In the genomic region with DNA sequence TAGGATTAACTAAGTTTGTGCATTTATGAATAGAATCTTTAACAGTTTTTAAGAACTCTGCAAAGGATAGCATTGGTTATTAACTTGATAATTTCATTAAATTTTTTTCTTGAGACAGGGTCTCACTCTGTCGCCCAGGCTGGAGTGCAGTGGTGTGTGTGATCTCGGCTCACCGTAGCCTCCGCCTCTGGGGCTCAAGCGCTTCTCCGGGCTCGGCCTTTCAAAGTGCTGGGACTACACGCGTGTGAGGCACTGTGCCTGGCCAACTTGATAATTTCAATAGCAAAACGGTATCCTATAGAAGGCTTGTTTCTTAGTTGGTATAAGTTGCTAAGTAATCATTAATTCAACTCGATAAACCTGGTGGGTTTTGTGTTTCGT, we compare ENCODE assay signal across 7 cellular contexts. TPM values are rescaled to one million over a fixed set of nuclear protein-coding genes. Genes with fewer than 3 reads are reported as not detected.
A peak's percentile ranks its signal among the peaks of the same experiment; 100 is the strongest.
DNase-seq lines count a peak whose midpoint lies in the region; ATAC-seq and TF ChIP-seq lines count a peak whose summit lies in the region.

No MANE protein-coding gene starts in this region.

- no peaks in the 10 kb centered on the region for H3K36me3 ChIP-seq in GM23248 (ENCODE audit: low read depth)
- peaks cover 9% of the 10 kb centered on the region for H3K36me3 ChIP-seq in OCI-LY3 (replicated peaks; ENCODE audit: low read depth, low read length)

- H3K27me3 ChIP-seq in GM23248 (replicated peaks; ENCODE audit: insufficient read depth), result no peaks in the 10 kb centered on the region
- no peaks in the 10 kb centered on the region for H3K27me3 ChIP-seq in OCI-LY3 (ENCODE audit: low read depth, low read length)

- H3K27ac ChIP-seq in GM23248 (peak overlapping the region; percentile 54; the same call in 1 of the 2 replicates), OCI-LY3 (ENCODE audit: low read length) (no peak overlapping the region)

- H3K4me3 ChIP-seq in GM23248, result peak overlapping the region; percentile 82
- H3K4me3 ChIP-seq in OCI-LY3 (ENCODE audit: low read length), result peak overlapping the region; percentile 79
- H3K4me3 ChIP-seq in fibroblast of mammary gland (ENCODE audit: control insufficient read depth, low read depth, low read length), result peak overlapping the region; percentile 77
- peak overlapping the region; percentile 81 for H3K4me3 ChIP-seq in retinal pigment epithelial cell (ENCODE audit: low read length)

- in situ Hi-C loops in GM23248 (cut with MboI), result no loop called here

- H4K20me1 ChIP-seq in GM23248 (ENCODE audit: insufficient read depth) (no peaks in the 10 kb centered on the region), OCI-LY3 (ENCODE audit: insufficient read depth, low read length) (peaks cover 19% of the 10 kb centered on the region; the same call in 1 of the 2 replicates)

- POLR2A ChIA-PET in GM10248 (lab: Yijun Ruan, JAX), result interaction anchor here (0.7 to 1.3 kb wide), 6 partner anchors 9 to 161 kb away, joined by 3 to 6 read pairs (median 4); no protein-coding TSS in a partner anchor

- peak overlapping the region; percentile 73 for H3K9ac ChIP-seq in GM23248
- H3K9ac ChIP-seq in OCI-LY3 (ENCODE audit: low read length), result peak overlapping the region; percentile 46

- peak; percentile 33 for ATAC-seq in GM18505 (IDR thresholded peaks at IDR 0.05; ENCODE audit: unreplicated experiment)

- DNase-seq in GM23248 (peak; percentile 51), fibroblast of mammary gland (ENCODE audit: low read depth) (no peak), retinal pigment epithelial cell (ENCODE audit: low read depth) (no peak), GM10248 (ENCODE audit: extremely low spot score) (no peak), CD1c-positive myeloid dendritic cell (ENCODE audit: extremely low spot score) (no peak)

- TF ChIP-seq CTCF in OCI-LY3 (IDR thresholded peaks at IDR 0.05; ENCODE audit: low read depth, low read length) (no peak), fibroblast of mammary gland (conservative IDR thresholded peaks at IDR 0.05; ENCODE audit: control insufficient read depth, insufficient read depth, low read depth, low read length) (no peak), retinal pigment epithelial cell (conservative IDR thresholded peaks at IDR 0.05; ENCODE audit: low read depth, low read length) (no peak), GM10248 (IDR thresholded peaks at IDR 0.05; ENCODE audit: control extremely low read depth, extremely low read depth, low read depth, missing control alignments) (no peak)

- H3F3A ChIP-seq in GM23248 (ENCODE audit: insufficient read depth), result peaks cover 20% of the 10 kb centered on the region; the same call in 1 of the 2 replicates

- no peak for TF ChIP-seq POLR2A in GM18505 (IDR thresholded peaks at IDR 0.05; ENCODE audit: borderline replicate concordance, extremely low read depth, insufficient read depth, insufficient read length)

- no peaks in the 10 kb centered on the region for H3K9me3 ChIP-seq in GM23248 (ENCODE audit: low read depth)
- no peaks in the 10 kb centered on the region for H3K9me3 ChIP-seq in OCI-LY3 (ENCODE audit: insufficient read depth, low read length)

- 44 to 68% methylated on average over 12 of the region's 12 CpGs for WGBS in GM23248 (ENCODE audit: low coverage in 1 of 2, low lambda C conversion rate in 2 of 2, missing lambda C conversion rate in 2 of 2), 2 experiments

- peak overlapping the region; percentile 89 for H2AFZ ChIP-seq in GM23248
- H2AFZ ChIP-seq in OCI-LY3 (ENCODE audit: low read depth, low read length), result peak overlapping the region; percentile 26; the same call in 1 of the 2 replicates

- H3K4me2 ChIP-seq in GM23248 (ENCODE audit: unreplicated experiment), result peak overlapping the region; percentile 70
- H3K4me2 ChIP-seq in OCI-LY3 (ENCODE audit: low read length), result peak overlapping the region; percentile 78

- H3K4me1 ChIP-seq in GM23248 (ENCODE audit: insufficient read depth), result peaks cover 10% of the 10 kb centered on the region; the same call in 1 of the 2 replicates
- peaks cover 31% of the 10 kb centered on the region for H3K4me1 ChIP-seq in OCI-LY3 (ENCODE audit: low read length)

- H3K9me2 ChIP-seq in GM23248 (ENCODE audit: insufficient read depth), result no peaks in the 10 kb centered on the region

- CTCF ChIA-PET in GM10248 (lab: Yijun Ruan, JAX), result interaction anchor here (1.5 to 2.9 kb wide), 2 partner anchors 8 to 11 kb away, joined by 3 to 10 read pairs; no protein-coding TSS in a partner anchor

- H3K79me2 ChIP-seq in GM23248 (ENCODE audit: insufficient read depth) (no peaks in the 10 kb centered on the region), OCI-LY3 (ENCODE audit: low read length) (no peaks in the 10 kb centered on the region)

RNA-seq across cellular contexts. Expression of a gene that starts 38.0 kb away (rescaled TPM):
- total RNA-seq in GM23248 (2014; rRNA removed; shearing (Covaris generic)), result 11.3 and 14.3 TPM in 2 replicates
- 3.5 and 3.7 TPM in 2 replicates for polyA plus RNA-seq in GM23248 (2016; fragmentation: Nextera tagmentation; extraction: Ambion mirVana)
